Comparison of ENCODE assay signal across 11 cellular contexts in genomic region chr6:32604434-32604877, GRCh38. TPM values are rescaled to one million over a fixed set of nuclear protein-coding genes. Genes with fewer than 3 reads are reported as not detected.
DNase-seq lines count a peak whose midpoint lies in the region; ATAC-seq and TF ChIP-seq lines count a peak whose summit lies in the region.
"Had no signal": no experiment of that assay in that cellular context is flagged by ENCODE, and none has a peak within 500 bp of the region (broad histone marks: within the 10 kb centered on the region; RNA-seq: fewer than 3 reads in every experiment).

No MANE protein-coding gene starts in this region.

- peak; percentile 43 for ATAC-seq in GM18868 (IDR thresholded peaks at IDR 0.05; ENCODE audit: unreplicated experiment)
- ATAC-seq in activated T-helper 17 cell treated with anti-CD3 and anti-CD28 coated beads, Interleukin-2, amount 50 U/mL, for 72 hours (replicated peaks): peak; percentile 28
- ATAC-seq in right lobe of liver: peak; percentile 71 to 85 (median 72)
- no peak for ATAC-seq in HG03457 (IDR thresholded peaks at IDR 0.05; ENCODE audit: unreplicated experiment)
- no peak for ATAC-seq in GM21423 (IDR thresholded peaks at IDR 0.05; ENCODE audit: unreplicated experiment)
- ATAC-seq in HG02885 (IDR thresholded peaks at IDR 0.05; ENCODE audit: poor library complexity, unreplicated experiment): no peak
- ATAC-seq in gastroesophageal sphincter: no peak

- H3K4me3 ChIP-seq in right lobe of liver (no peak overlapping the region), gastroesophageal sphincter (no peak overlapping the region)
- H3K4me3 ChIP-seq: adrenal gland had no signal

- intact Hi-C loops in right lobe of liver (cut with DNase I): no loop called here

- peak overlapping the region in 2 of 3 donors; percentile 31 to 49 for H3K27ac ChIP-seq in right lobe of liver
- peak overlapping the region in 1 of 4 donors; percentile 32 for H3K27ac ChIP-seq in gastroesophageal sphincter

- no peaks in the 10 kb centered on the region for H3K27me3 ChIP-seq in right lobe of liver
- no peaks in the 10 kb centered on the region for H3K27me3 ChIP-seq in gastroesophageal sphincter
- H3K27me3 ChIP-seq: adrenal gland had no signal

- H3K4me1 Mint-ChIP-seq in activated T-helper 17 cell treated with anti-CD3 and anti-CD28 coated beads, Interleukin-2, amount 50 U/mL, for 72 hours: peaks cover 6% of the 10 kb centered on the region

- TF ChIP-seq POLR2A in right lobe of liver (IDR thresholded peaks at IDR 0.05) (no peak), gastroesophageal sphincter (IDR thresholded peaks at IDR 0.05) (no peak)

- no peaks in the 10 kb centered on the region for H3K27me3 Mint-ChIP-seq in activated T-helper 17 cell treated with anti-CD3 and anti-CD28 coated beads, Interleukin-2, amount 50 U/mL, for 72 hours

- H3K36me3 ChIP-seq in right lobe of liver (no peaks in the 10 kb centered on the region), gastroesophageal sphincter (no peaks in the 10 kb centered on the region)
- H3K36me3 ChIP-seq: adrenal gland had no signal

- H3K27ac Mint-ChIP-seq in activated T-helper 17 cell treated with anti-CD3 and anti-CD28 coated beads, Interleukin-2, amount 50 U/mL, for 72 hours: no peak overlapping the region

- TF ChIP-seq EP300 in gastroesophageal sphincter (IDR thresholded peaks at IDR 0.05): no peak

- no peaks in the 10 kb centered on the region for H3K9me3 ChIP-seq in right lobe of liver
- no peaks in the 10 kb centered on the region for H3K9me3 ChIP-seq in gastroesophageal sphincter
- H3K9me3 ChIP-seq: adrenal gland, Caco-2 had no signal

- peak; percentile 30 for DNase-seq in Ammon's horn (ENCODE audit: low spot score)
- DNase-seq in right lobe of liver: no peak
- DNase-seq: adrenal gland, Caco-2 had no signal

- no peaks in the 10 kb centered on the region for H3K36me3 Mint-ChIP-seq in activated T-helper 17 cell treated with anti-CD3 and anti-CD28 coated beads, Interleukin-2, amount 50 U/mL, for 72 hours (ENCODE audit: low read depth)

- TF ChIP-seq CTCF in right lobe of liver (IDR thresholded peaks at IDR 0.05): no peak
- TF ChIP-seq CTCF in gastroesophageal sphincter (IDR thresholded peaks at IDR 0.05): no peak

- no peaks in the 10 kb centered on the region for H3K9me3 Mint-ChIP-seq in activated T-helper 17 cell treated with anti-CD3 and anti-CD28 coated beads, Interleukin-2, amount 50 U/mL, for 72 hours

- H3K4me3 Mint-ChIP-seq in activated T-helper 17 cell treated with anti-CD3 and anti-CD28 coated beads, Interleukin-2, amount 50 U/mL, for 72 hours: peak overlapping the region; percentile 9

- H3K4me1 ChIP-seq in right lobe of liver: no peaks in the 10 kb centered on the region
- no peaks in the 10 kb centered on the region for H3K4me1 ChIP-seq in gastroesophageal sphincter
- H3K4me1 ChIP-seq: adrenal gland, Caco-2 had no signal

- 0% methylated on average over 3 of the region's 3 CpGs for WGBS in right lobe of liver (ENCODE audit: insufficient coverage, low coverage, low lambda C conversion rate, missing lambda C conversion rate)
- WGBS in gastroesophageal sphincter (ENCODE audit: low coverage in 1 of 2), 2 donors: 0% methylated on average over 3 of the region's 3 CpGs

RNA-seq across cellular contexts. Expression of gene HLA-DRB1, which starts 14.8 kb away (rescaled TPM):
- total RNA-seq in activated T-helper 17 cell treated with anti-CD3 and anti-CD28 coated beads, Interleukin-2, amount 50 U/mL, for 72 hours: 100 to 1,000 TPM in 1 of 2 donors, 10 to 100 TPM in 1; 11.4 to 109 TPM
- total RNA-seq in right lobe of liver: 10 to 100 TPM in 5 of 6 experiments, 1 to 10 TPM in 1; 8.3 to 52.8 (median 23.6) TPM
- 10 to 100 TPM in 3 of 4 donors, 1 to 10 TPM in 1; 5.8 to 80.7 (median 55.5) TPM for total RNA-seq in gastroesophageal sphincter
- total RNA-seq: Caco-2 had no signal

RNA-seq across cellular contexts. Expression of gene HLA-DQA1, which starts 32.8 kb away (rescaled TPM):
- total RNA-seq in activated T-helper 17 cell treated with anti-CD3 and anti-CD28 coated beads, Interleukin-2, amount 50 U/mL, for 72 hours: 10 to 100 TPM in 1 of 2 donors, 1 to 10 TPM in 1; 1.1 to 11.6 TPM
- total RNA-seq in right lobe of liver (10 to 100 TPM in 3 of 6 experiments, under 1 TPM in 3; 0.31 to 15.9 (median 5.4) TPM), gastroesophageal sphincter (1 to 10 TPM in 3 of 4 donors, not detected in 1; 1.7 to 7.8 (median 4.3) TPM)
- total RNA-seq: Caco-2, osteoblast had no signal

Comparison
In these comparisons a context has a peak if more than half of its experiments do, and no peak if none do; other contexts are left out.
1. ATAC-seq: peak in GM18868 (single experiment), activated T-helper 17 cell treated with anti-CD3 and anti-CD28 coated beads, Interleukin-2, amount 50 U/mL, for 72 hours (single experiment) and right lobe of liver (4 of 4); none in HG03457 (single experiment), GM21423 (single experiment), HG02885 (single experiment) and gastroesophageal sphincter (single experiment).